Comparison of ENCODE assay signal across 10 cellular contexts in genomic region chr6:28816909-28817807, GRCh38.
DNase-seq lines count a peak whose midpoint lies in the region; ATAC-seq and TF ChIP-seq lines count a peak whose summit lies in the region.
"Had no signal": no experiment of that assay in that cellular context is flagged by ENCODE, and none has a peak within 500 bp of the region (broad histone marks: within the 10 kb centered on the region; RNA-seq: fewer than 3 reads in every experiment).

No MANE protein-coding gene starts in this region.

- H3K27me3 ChIP-seq in sigmoid colon: peaks cover 27 to 100% (median 84%) of the 10 kb centered on the region in 3 donors

- H3K27ac Mint-ChIP-seq in T-helper 2 cell treated with Interferon-gamma antibody and Interleukin-4, amounts not matched to agents 5 μg/mL and 100 μg/mL, for 36 hours: no peak overlapping the region
- no peak overlapping the region for H3K27ac Mint-ChIP-seq in activated CD8-positive, alpha-beta T cell treated with anti-CD3 and anti-CD28 coated beads for 36 hours
- H3K27ac Mint-ChIP-seq: CD4-positive, CD25-positive, alpha-beta regulatory T cell had no signal

- no peak for TF ChIP-seq POLR2A in sigmoid colon (IDR thresholded peaks at IDR 0.05)

- no peak for DNase-seq in T-helper 2 cell treated with Interferon-gamma antibody and Interleukin-4, amounts not matched to agents 5 μg/mL and 100 μg/mL, for 36 hours (ENCODE audit: low spot score)
- DNase-seq in T-helper 2 cell (no peak), LoVo (ENCODE audit: low spot score) (peak; percentile 43), sigmoid colon (no peak), DMS79 treated with DMSO at 0.1 percent for 48 hours (lab: John Stamatoyannopoulos, UW) (no peak)
- DNase-seq in activated CD8-positive, alpha-beta T cell treated with anti-CD3 and anti-CD28 coated beads for 36 hours: peak; percentile 63
- DNase-seq: activated T-cell treated with anti-CD3 and anti-CD28 coated beads, Interleukin-2, amount 50 U/mL, for 4 hours; CD4-positive, CD25-positive, alpha-beta regulatory T cell had no signal

- peak; percentile 80 for ATAC-seq in activated CD8-positive, alpha-beta T cell treated with anti-CD3 and anti-CD28 coated beads for 36 hours
- no peak for ATAC-seq in HG02759 (IDR thresholded peaks at IDR 0.05; ENCODE audit: unreplicated experiment)

- H3K36me3 Mint-ChIP-seq in T-helper 2 cell treated with Interferon-gamma antibody and Interleukin-4, amounts not matched to agents 5 μg/mL and 100 μg/mL, for 36 hours (ENCODE audit: low read depth): peaks cover 2% of the 10 kb centered on the region
- H3K36me3 Mint-ChIP-seq in activated CD8-positive, alpha-beta T cell treated with anti-CD3 and anti-CD28 coated beads for 36 hours (ENCODE audit: low read depth): peaks cover 5% of the 10 kb centered on the region
- H3K36me3 Mint-ChIP-seq: CD4-positive, CD25-positive, alpha-beta regulatory T cell had no signal

- H3K4me1 Mint-ChIP-seq in T-helper 2 cell treated with Interferon-gamma antibody and Interleukin-4, amounts not matched to agents 5 μg/mL and 100 μg/mL, for 36 hours (ENCODE audit: low read depth): peaks cover 9% of the 10 kb centered on the region
- H3K4me1 Mint-ChIP-seq in activated CD8-positive, alpha-beta T cell treated with anti-CD3 and anti-CD28 coated beads for 36 hours (ENCODE audit: low read depth): peaks cover 13% of the 10 kb centered on the region

- H3K27ac ChIP-seq in mesodermal cell (ENCODE audit: low read depth, low read length, severe bottlenecking) (no peak overlapping the region), sigmoid colon (no peak overlapping the region)

- H3K4me3 Mint-ChIP-seq in T-helper 2 cell treated with Interferon-gamma antibody and Interleukin-4, amounts not matched to agents 5 μg/mL and 100 μg/mL, for 36 hours: peak overlapping the region; percentile 45
- H3K4me3 Mint-ChIP-seq in activated CD8-positive, alpha-beta T cell treated with anti-CD3 and anti-CD28 coated beads for 36 hours: peak overlapping the region; percentile 39
- H3K4me3 Mint-ChIP-seq: activated T-cell treated with anti-CD3 and anti-CD28 coated beads, Interleukin-2, amount 50 U/mL, for 4 hours; CD4-positive, CD25-positive, alpha-beta regulatory T cell had no signal

- H3K36me3 ChIP-seq in mesodermal cell (ENCODE audit: control insufficient read depth, insufficient read depth, low read length) (no peaks in the 10 kb centered on the region), sigmoid colon (no peaks in the 10 kb centered on the region)

- CTCF ChIA-PET in activated CD8-positive, alpha-beta T cell treated with anti-CD3 and anti-CD28 coated beads for 36 hours (lab: Charles Lee): no interaction called here

- TF ChIP-seq CTCF in activated CD8-positive, alpha-beta T cell treated with anti-CD3 and anti-CD28 coated beads for 36 hours (IDR thresholded peaks at IDR 0.05): no peak
- no peak for TF ChIP-seq CTCF in sigmoid colon (IDR thresholded peaks at IDR 0.05)

- H3K4me3 ChIP-seq in mesodermal cell (ENCODE audit: extremely low read depth, insufficient read depth, low read length, poor library complexity, severe bottlenecking) (peak overlapping the region; percentile 25), sigmoid colon (no peak overlapping the region)

- peaks cover 75% of the 10 kb centered on the region for H3K27me3 Mint-ChIP-seq in T-helper 2 cell treated with Interferon-gamma antibody and Interleukin-4, amounts not matched to agents 5 μg/mL and 100 μg/mL, for 36 hours (ENCODE audit: low read depth)
- H3K27me3 Mint-ChIP-seq in activated CD8-positive, alpha-beta T cell treated with anti-CD3 and anti-CD28 coated beads for 36 hours: peaks cover 70% of the 10 kb centered on the region

- H3K9me3 Mint-ChIP-seq in T-helper 2 cell treated with Interferon-gamma antibody and Interleukin-4, amounts not matched to agents 5 μg/mL and 100 μg/mL, for 36 hours: peaks cover under 1% of the 10 kb centered on the region
- peaks cover 5% of the 10 kb centered on the region for H3K9me3 Mint-ChIP-seq in activated CD8-positive, alpha-beta T cell treated with anti-CD3 and anti-CD28 coated beads for 36 hours

- TF ChIP-seq EP300 in sigmoid colon (IDR thresholded peaks at IDR 0.05): no peak

- intact Hi-C loops in activated CD8-positive, alpha-beta T cell treated with anti-CD3 and anti-CD28 coated beads for 36 hours (cut with micrococcal nuclease): no loop called here
- intact Hi-C loops in sigmoid colon (cut with DNase I): no loop called here

- H3K9me3 ChIP-seq in mesodermal cell (ENCODE audit: control insufficient read depth, low read length) (no peaks in the 10 kb centered on the region), sigmoid colon (no peaks in the 10 kb centered on the region)

- 6 to 16% methylated on average over 8 to 18 of the region's 27 CpGs for WGBS in mesodermal cell (ENCODE audit: insufficient coverage in 2 of 2), 2 experiments
- 7 to 16% methylated on average over 27 of the region's 27 CpGs for WGBS in sigmoid colon, 2 donors

- H3K4me1 ChIP-seq in mesodermal cell (ENCODE audit: control insufficient read depth, insufficient read depth, low read length, poor library complexity, severe bottlenecking) (no peaks in the 10 kb centered on the region), sigmoid colon (peaks cover 0 to 5% (median 4%) of the 10 kb centered on the region in 4 donors)

- POLR2A ChIA-PET in activated CD8-positive, alpha-beta T cell treated with anti-CD3 and anti-CD28 coated beads for 36 hours (lab: Charles Lee): interaction anchor here (1.0 kb wide), 1 partner anchor 20 kb away, joined by 4 read pairs; no protein-coding TSS in a partner anchor

Comparison
In these comparisons a context has a peak if more than half of its experiments do, and no peak if none do; other contexts are left out.
1. DNase-seq: peak in LoVo (single experiment) and activated CD8-positive, alpha-beta T cell treated with anti-CD3 and anti-CD28 coated beads for 36 hours (single experiment); none in T-helper 2 cell treated with Interferon-gamma antibody and Interleukin-4, amounts not matched to agents 5 μg/mL and 100 μg/mL, for 36 hours (single experiment), T-helper 2 cell (0 of 5), sigmoid colon (single experiment) and DMS79 treated with DMSO at 0.1 percent for 48 hours (single experiment).